2 cellular contexts compared by ENCODE assay signal in genomic region chr7:100493476-100494264, GRCh38.
TF ChIP-seq lines count a peak whose summit lies in the region.

No MANE protein-coding gene starts in this region.

TF ChIP-seq in SK-N-SH, 30 proteins besides CTCF, POLR2A, EP300 and RAD21 (continued from another document):
- TF ChIP-seq FOSL2 (IDR thresholded peaks at IDR 0.05; ENCODE audit: borderline replicate concordance, low read depth) (no peak), TAF1 (IDR thresholded peaks at IDR 0.05; ENCODE audit: borderline replicate concordance, low read depth, low read length) (no peak), IRF3 (IDR thresholded peaks at IDR 0.05; ENCODE audit: low read depth, low read length) (no peak), ELF1 (IDR thresholded peaks at IDR 0.05) (no peak), SMC3 (IDR thresholded peaks at IDR 0.05; ENCODE audit: low read depth, low read length) (no peak), MEF2A (IDR thresholded peaks at IDR 0.05; ENCODE audit: borderline replicate concordance, low read depth) (no peak), GABPA (IDR thresholded peaks at IDR 0.05; ENCODE audit: low read depth) (no peak), JUND (IDR thresholded peaks at IDR 0.05) (no peak), GATA2 (CRISPR knock-in tag; IDR thresholded peaks at IDR 0.05) (no peak)

TF ChIP-seq in SK-N-SH treated with all-trans-retinoic acid at 6 μM for 48 hours, 23 proteins besides CTCF, POLR2A, EP300 and RAD21 (continued from another document):
- TF ChIP-seq BACH2 (CRISPR knock-in tag; IDR thresholded peaks at IDR 0.05; ENCODE audit: borderline replicate concordance) (no peak), CSRNP3 (CRISPR knock-in tag; IDR thresholded peaks at IDR 0.05) (no peak)
